Comparison of ENCODE assay signal across 9 cellular contexts in the genomic region with DNA sequence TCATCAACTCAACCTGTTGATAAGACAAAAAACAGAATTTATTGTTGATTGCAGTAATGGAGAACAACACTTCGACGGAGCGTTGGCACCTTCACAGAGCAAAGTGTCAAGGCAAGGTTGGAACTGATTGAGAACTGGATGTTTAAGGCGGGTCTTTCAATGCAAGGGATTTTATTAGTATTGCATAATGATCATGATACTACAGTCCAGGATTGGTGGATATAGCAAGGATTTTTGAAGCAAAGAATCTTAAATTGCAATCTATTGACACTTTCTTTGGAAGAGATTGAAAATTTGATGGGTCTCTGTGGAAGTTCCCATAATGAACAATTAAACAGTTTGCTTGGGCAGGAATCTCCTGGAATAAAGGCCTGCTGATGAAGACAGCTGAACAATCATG. TPM values are rescaled to one million over a fixed set of nuclear protein-coding genes. Genes with fewer than 3 reads are reported as not detected.
DNase-seq lines count a peak whose midpoint lies in the region; ATAC-seq and TF ChIP-seq lines count a peak whose summit lies in the region.
"Had no signal": no experiment of that assay in that cellular context is flagged by ENCODE, and none has a peak within 500 bp of the region (broad histone marks: within the 10 kb centered on the region; RNA-seq: fewer than 3 reads in every experiment).

No MANE protein-coding gene starts in this region.

- H3K4me3 ChIP-seq in BLaER1 treated with 17β-estradiol and CSF1 and Interleukin-3, amounts not matched to agents 10 nM and 100 nM: peak overlapping the region in 5 of 10 experiments; percentile 71 to 86 (median 76); a peak in 6 of 20 replicates
- no peak overlapping the region for H3K4me3 ChIP-seq in mucosa of descending colon
- H3K4me3 ChIP-seq in Peyer's patch: peak overlapping the region in 2 of 4 donors; percentile 53 to 94

- H3K4me3 Mint-ChIP-seq in IgD-negative memory B cell (peak overlapping the region; percentile 92 to 98 (median 96)), nephron progenitor cell (peak overlapping the region; percentile 99)
- H3K4me3 Mint-ChIP-seq in effector memory CD8-positive, alpha-beta T cell: peak overlapping the region; percentile 87 to 91

- peaks cover 0 to 46% (median 14%) of the 10 kb centered on the region in 11 experiments; a peak in 11 of 22 replicates for H3K9me3 ChIP-seq in BLaER1 treated with 17β-estradiol and CSF1 and Interleukin-3, amounts not matched to agents 10 nM and 100 nM (replicated peaks in 1 of 11)
- H3K9me3 ChIP-seq in mucosa of descending colon (peaks cover 20% of the 10 kb centered on the region), Peyer's patch (peaks cover 0 to 5% (median 0%) of the 10 kb centered on the region in 4 donors)

- H3K27ac Mint-ChIP-seq in IgD-negative memory B cell (no peak overlapping the region), nephron progenitor cell (no peak overlapping the region)
- peak overlapping the region in 1 of 2 donors; percentile 80 for H3K27ac Mint-ChIP-seq in effector memory CD8-positive, alpha-beta T cell

- H3K27me3 Mint-ChIP-seq in IgD-negative memory B cell (peaks cover 8% of the 10 kb centered on the region), nephron progenitor cell (ENCODE audit: low read depth, poor library complexity) (peaks cover 13% of the 10 kb centered on the region)
- peaks cover 11 to 16% of the 10 kb centered on the region in 2 donors for H3K27me3 Mint-ChIP-seq in effector memory CD8-positive, alpha-beta T cell

- H3K9ac ChIP-seq in BLaER1 treated with 17β-estradiol and CSF1 and Interleukin-3, amounts not matched to agents 10 nM and 100 nM: no peak overlapping the region

- H3K27ac ChIP-seq in BLaER1 treated with 17β-estradiol and CSF1 and Interleukin-3, amounts not matched to agents 10 nM and 100 nM: peak overlapping the region in 1 of 11 experiments; percentile 29; a peak in 1 of 22 replicates
- no peak overlapping the region for H3K27ac ChIP-seq in Peyer's patch

- H3K9me3 Mint-ChIP-seq in IgD-negative memory B cell (peaks cover 8 to 13% (median 11%) of the 10 kb centered on the region in 3 donors), nephron progenitor cell (peaks cover 43% of the 10 kb centered on the region)
- peaks cover 0 to 8% of the 10 kb centered on the region in 2 donors for H3K9me3 Mint-ChIP-seq in effector memory CD8-positive, alpha-beta T cell

- intact Hi-C loops in mucosa of descending colon (cut with DNase I, micrococcal nuclease): no loop called here

- DNase-seq in effector memory CD8-positive, alpha-beta T cell: no peak
- no peak for DNase-seq in nephron progenitor cell
- no peak for DNase-seq in mucosa of descending colon
- DNase-seq in Peyer's patch: no peak

- no peaks in the 10 kb centered on the region for H4K20me1 ChIP-seq in BLaER1 treated with 17β-estradiol and CSF1 and Interleukin-3, amounts not matched to agents 10 nM and 100 nM

- H3K36me3 Mint-ChIP-seq in IgD-negative memory B cell: peaks cover 9% of the 10 kb centered on the region
- H3K36me3 Mint-ChIP-seq in effector memory CD8-positive, alpha-beta T cell (ENCODE audit: insufficient read depth): peaks cover 16% of the 10 kb centered on the region
- peaks cover 28% of the 10 kb centered on the region for H3K36me3 Mint-ChIP-seq in nephron progenitor cell (ENCODE audit: low read depth)

- H3K4me1 Mint-ChIP-seq in IgD-negative memory B cell: peaks cover 7 to 21% (median 10%) of the 10 kb centered on the region in 3 donors
- peaks cover 6 to 23% of the 10 kb centered on the region in 2 donors for H3K4me1 Mint-ChIP-seq in effector memory CD8-positive, alpha-beta T cell (ENCODE audit: low read depth in 2 of 2)
- H3K4me1 Mint-ChIP-seq in nephron progenitor cell: peaks cover 14% of the 10 kb centered on the region

- TF ChIP-seq CTCF in nephron progenitor cell (IDR thresholded peaks at IDR 0.05): no peak
- TF ChIP-seq CTCF in mucosa of descending colon (IDR thresholded peaks at IDR 0.05): no peak
- TF ChIP-seq CTCF in Peyer's patch (IDR thresholded peaks at IDR 0.05): no peak

- H3K4me1 ChIP-seq in BLaER1 treated with 17β-estradiol and CSF1 and Interleukin-3, amounts not matched to agents 10 nM and 100 nM: peaks cover 9 to 13% (median 11%) of the 10 kb centered on the region in 10 experiments; a peak in 19 of 20 replicates
- H3K4me1 ChIP-seq in mucosa of descending colon (ENCODE audit: low read depth) (no peaks in the 10 kb centered on the region), Peyer's patch (peaks cover 0 to 10% (median 0%) of the 10 kb centered on the region in 4 donors)

- peaks cover 7 to 22% (median 19%) of the 10 kb centered on the region in 11 experiments for H3K36me3 ChIP-seq in BLaER1 treated with 17β-estradiol and CSF1 and Interleukin-3, amounts not matched to agents 10 nM and 100 nM
- H3K36me3 ChIP-seq in mucosa of descending colon (ENCODE audit: low read depth) (no peaks in the 10 kb centered on the region), Peyer's patch (peaks cover 0 to 20% (median 0%) of the 10 kb centered on the region in 3 donors)

- H3K4me2 ChIP-seq in BLaER1 treated with 17β-estradiol and CSF1 and Interleukin-3, amounts not matched to agents 10 nM and 100 nM: peak overlapping the region; percentile 8 to 94 (median 49); a peak in 12 of 22 replicates

- no peak for ATAC-seq in effector memory CD8-positive, alpha-beta T cell (replicated peaks)
- ATAC-seq in mucosa of descending colon (no peak), GM18498 (IDR thresholded peaks at IDR 0.05; ENCODE audit: unreplicated experiment) (no peak), HG02763 (IDR thresholded peaks at IDR 0.05; ENCODE audit: unreplicated experiment) (no peak)

- no peak for TF ChIP-seq POLR2A in Peyer's patch (IDR thresholded peaks at IDR 0.05)

- H3K27me3 ChIP-seq in BLaER1 treated with 17β-estradiol and CSF1 and Interleukin-3, amounts not matched to agents 10 nM and 100 nM: no peaks in the 10 kb centered on the region
- no peaks in the 10 kb centered on the region for H3K27me3 ChIP-seq in Peyer's patch
- H3K27me3 ChIP-seq: body of pancreas had no signal

RNA-seq across cellular contexts. Expression of gene ZNF235, which starts 0.6 kb away (rescaled TPM):
- 3.1 TPM for polyA plus RNA-seq in IgD-negative memory B cell
- total RNA-seq in mucosa of descending colon: 10 to 100 TPM in 1 of 3 donors, 1 to 10 TPM in 2; 5.0 to 11.7 (median 9.8) TPM
- 10 to 100 TPM in 1 of 4 donors, 1 to 10 TPM in 3; 7.4 to 11.0 (median 9.3) TPM for total RNA-seq in Peyer's patch

RNA-seq across cellular contexts. Expression of gene ZNF233, which starts 45.8 kb away (rescaled TPM):
- 1.2 TPM for polyA plus RNA-seq in IgD-negative memory B cell
- total RNA-seq in mucosa of descending colon (1 to 10 TPM; 1.1 to 6.8 (median 1.2) TPM), Peyer's patch (1 to 10 TPM; 1.2 to 2.5 (median 1.6) TPM)

RNA-seq across cellular contexts. Expression of gene ZNF112, which starts 51.0 kb away (rescaled TPM):
- polyA plus RNA-seq in IgD-negative memory B cell: not detected
- total RNA-seq in mucosa of descending colon: 1 to 10 TPM; 3.5 to 7.5 (median 6.6) TPM
- total RNA-seq in Peyer's patch: 1 to 10 TPM; 2.6 to 9.1 (median 6.3) TPM
